In genomic region chr1:67685067-67685557, GRCh38 we compare ENCODE assay signal across 8 cellular contexts. TPM values are rescaled to one million over a fixed set of nuclear protein-coding genes. Genes with fewer than 3 reads are reported as not detected.
DNase-seq lines count a peak whose midpoint lies in the region; ATAC-seq and TF ChIP-seq lines count a peak whose summit lies in the region.

GADD45A (plus strand) TSS chr1:67685201; CDS start chr1:67685495, 294 bp downstream.

- intact Hi-C loops in left ventricle myocardium superior (cut with micrococcal nuclease) = loop anchor here (10.0 kb wide), 1 partner anchor 120 kb away; no protein-coding TSS in a partner anchor
- intact Hi-C loops in psoas muscle (cut with DNase I) = loop anchor here (1.0 to 10.0 kb wide), 6 partner anchors 72 to 150 kb away; partner anchors contain the start of gene GNG12 (in 1 of the 2)
- intact Hi-C loops in vagina (cut with DNase I) = loop anchor here (10.0 kb wide), 1 partner anchor 70 kb away; no protein-coding TSS in a partner anchor

- no peak for TF ChIP-seq CTCF in psoas muscle (IDR thresholded peaks at IDR 0.05)
- no peak for TF ChIP-seq CTCF in vagina (IDR thresholded peaks at IDR 0.05)

- peak within 1 kb of the TSS; percentile 87 for H3K27ac Mint-ChIP-seq in T-helper 17 cell

- no peaks in the 10 kb centered on the region for H3K27me3 Mint-ChIP-seq in T-helper 17 cell

- ATAC-seq in HG02885 (IDR thresholded peaks at IDR 0.05; ENCODE audit: poor library complexity, unreplicated experiment) (peak; percentile 85), T-helper 17 cell (peak; percentile 92), left ventricle myocardium superior (peak; percentile 92), psoas muscle (peak; percentile 80 to 86 (median 85))

- H3K27me3 ChIP-seq in psoas muscle (ENCODE audit: insufficient read depth in 3 of 3, low read length in 2 of 3) (no peaks in the 10 kb centered on the region), vagina (no peaks in the 10 kb centered on the region)

- WGBS in psoas muscle, 3 donors = 0 to 1% (median 0%) methylated on average over 35 to 39 of the region's 39 CpGs

- H3K4me1 ChIP-seq in psoas muscle = peaks cover 20% of the 10 kb centered on the region
- peaks cover 32% of the 10 kb centered on the region for H3K4me1 ChIP-seq in vagina

- H3K36me3 Mint-ChIP-seq in T-helper 17 cell (ENCODE audit: low read depth) = peaks cover 9% of the 10 kb centered on the region

- H3K4me3 Mint-ChIP-seq in T-helper 17 cell = peak within 1 kb of the TSS; percentile 99

- DNase-seq in NCI-H1694 treated with DMSO at 0.1 percent for 48 hours (lab: John Stamatoyannopoulos, UW) (peak; percentile 98), T-helper 17 cell (peak; percentile 86 to 94 (median 87)), amygdala (lab: John Stamatoyannopoulos, UW) (peak; percentile 63 to 99 (median 97)), left ventricle myocardium superior (peak; percentile 98), psoas muscle (peak; percentile 98 to 99), vagina (ENCODE audit: extremely low spot score in 2 of 2) (peak; percentile 100)

- H3K27ac ChIP-seq in psoas muscle (peak within 1 kb of the TSS; percentile 96), vagina (peak within 1 kb of the TSS; percentile 96)

- H3K36me3 ChIP-seq in psoas muscle (ENCODE audit: insufficient read depth in 1 of 2, low read depth in 1 of 2) (peaks cover 3 to 29% of the 10 kb centered on the region in 2 donors), vagina (peaks cover 0 to 20% of the 10 kb centered on the region in 2 donors)

- peaks cover 28% of the 10 kb centered on the region for H3K4me1 Mint-ChIP-seq in T-helper 17 cell

- TF ChIP-seq POLR2A in GM15510 (IDR thresholded peaks at IDR 0.05; ENCODE audit: borderline replicate concordance, extremely low read depth, insufficient read length) (peak; percentile 100), vagina (IDR thresholded peaks at IDR 0.05) (peak; percentile 95 to 99)

- peak within 1 kb of the TSS; percentile 88 for H3K4me3 ChIP-seq in psoas muscle
- peak within 1 kb of the TSS; percentile 73 to 84 for H3K4me3 ChIP-seq in vagina

- H3K9me3 ChIP-seq in T-helper 17 cell (ENCODE audit: control insufficient read depth, low read length, poor library complexity, severe bottlenecking) (no peaks in the 10 kb centered on the region), psoas muscle (no peaks in the 10 kb centered on the region), vagina (no peaks in the 10 kb centered on the region)

RNA-seq across cellular contexts. Expression of gene GADD45A, which starts in this region (rescaled TPM):
- total RNA-seq in T-helper 17 cell = 10 to 100 TPM; 25.4 to 65.6 TPM
- total RNA-seq in left ventricle myocardium superior = 46.6 TPM
- total RNA-seq in psoas muscle = 100 to 1,000 TPM in 3 of 4 donors, 10 to 100 TPM in 1; 93.5 to 505 (median 230) TPM
- polyA plus RNA-seq in psoas muscle = 100 to 1,000 TPM in 2 of 3 donors, 10 to 100 TPM in 1; 88.8 to 248 (median 197) TPM
- total RNA-seq in vagina = 44.4 TPM

Comparison
In these comparisons a context has a peak if more than half of its experiments do, and no peak if none do; other contexts are left out.
1. Peak in every context shown above with its lines: DNase-seq, ATAC-seq, H3K4me3 ChIP-seq and H3K27ac ChIP-seq.